Comparison of ENCODE assay signal across 1 cellular context in the genomic region with DNA sequence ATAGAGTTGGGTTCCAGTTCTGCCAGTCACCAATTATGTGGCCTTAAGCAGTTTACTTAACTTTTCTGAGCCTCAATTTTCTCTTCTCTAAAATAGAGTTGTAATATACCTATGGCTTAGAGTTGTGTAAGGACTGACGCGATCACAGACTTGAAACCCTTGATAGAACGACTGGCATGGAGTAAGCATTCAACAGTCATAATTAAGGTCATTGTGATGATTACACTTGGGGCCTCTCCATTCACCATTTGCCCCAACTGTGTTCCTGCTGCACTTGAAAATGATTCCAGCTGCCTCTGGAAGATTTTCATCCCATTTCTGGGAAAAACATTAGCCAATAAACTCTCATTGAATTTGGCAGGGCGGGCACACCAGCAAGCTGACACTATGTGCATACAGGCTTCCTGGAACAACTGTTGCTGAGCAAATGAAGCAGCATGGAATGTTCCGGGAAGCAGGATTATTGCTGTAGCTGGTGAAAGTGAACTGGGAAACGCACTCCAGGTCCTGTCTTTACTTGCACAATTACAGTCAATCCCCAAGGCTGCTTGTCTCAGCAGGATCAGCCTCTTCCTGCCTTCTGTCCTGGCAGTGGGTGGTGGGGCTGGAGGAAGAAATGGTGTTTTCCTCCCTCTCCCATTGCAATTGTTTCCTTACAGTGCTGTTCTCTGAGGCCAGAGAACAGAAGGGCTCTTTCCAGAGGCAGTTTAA.
TF ChIP-seq lines count a peak whose summit lies in the region.

No MANE protein-coding gene starts in this region.

TF ChIP-seq in H1, 55 proteins besides CTCF, POLR2A, EP300 and RAD21:
- TF ChIP-seq CREB1 (IDR thresholded peaks at IDR 0.05), result no peak
- no peak for TF ChIP-seq TAF1 (IDR thresholded peaks at IDR 0.05; ENCODE audit: low read depth, low read length)
- TF ChIP-seq TAF7 (optimal IDR thresholded peaks at IDR 0.05; ENCODE audit: borderline replicate concordance, low read depth, low read length), result no peak
- TF ChIP-seq ASH2L (IDR thresholded peaks at IDR 0.05; ENCODE audit: low read length), result no peak
- no peak for TF ChIP-seq SIRT6 (IDR thresholded peaks at IDR 0.05; ENCODE audit: low read length)
- TF ChIP-seq ZNF274 (IDR thresholded peaks at IDR 0.05; ENCODE audit: borderline replicate concordance, extremely low read depth, low read length), result no peak
- no peak for TF ChIP-seq BACH1 (IDR thresholded peaks at IDR 0.05; ENCODE audit: low read length)
- TF ChIP-seq POLR2AphosphoS5 (IDR thresholded peaks at IDR 0.05; ENCODE audit: low read depth, low read length), result no peak
- TF ChIP-seq CEBPB (IDR thresholded peaks at IDR 0.05; ENCODE audit: low read depth, low read length), result no peak
- TF ChIP-seq, protein P1, sequence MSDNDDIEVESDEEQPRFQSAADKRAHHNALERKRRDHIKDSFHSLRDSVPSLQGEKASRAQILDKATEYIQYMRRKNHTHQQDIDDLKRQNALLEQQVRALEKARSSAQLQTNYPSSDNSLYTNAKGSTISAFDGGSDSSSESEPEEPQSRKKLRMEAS (IDR thresholded peaks at IDR 0.05), result no peak
- TF ChIP-seq KDM5A (IDR thresholded peaks at IDR 0.05; ENCODE audit: low read length), result no peak
TF ChIP-seq in H1: peak in this region for 0.
